In the genomic region with DNA sequence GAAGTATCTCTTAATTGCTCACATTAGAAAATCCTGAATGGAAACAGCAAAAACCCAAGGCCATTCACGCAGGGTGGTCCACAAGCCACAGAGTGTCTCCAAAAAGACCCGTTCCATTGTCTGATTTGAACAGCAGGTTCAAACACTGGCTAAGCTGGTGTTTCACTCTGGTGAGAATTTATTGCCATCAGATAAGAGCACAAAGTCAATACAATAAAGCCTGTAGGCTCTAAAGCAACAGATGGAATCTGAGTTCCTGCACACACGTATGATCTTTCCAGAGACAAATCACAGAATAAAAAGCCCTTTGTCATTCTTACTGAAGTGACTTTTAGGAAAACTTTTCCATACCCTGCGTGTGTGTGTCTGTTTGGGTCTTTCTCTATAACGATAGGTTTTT, we compare ENCODE assay signal across 21 cellular contexts. TPM values are rescaled to one million over a fixed set of nuclear protein-coding genes. Genes with fewer than 3 reads are reported as not detected.
"Had no signal": no experiment of that assay in that cellular context is flagged by ENCODE, and none has a peak within 500 bp of the region (broad histone marks: within the 10 kb centered on the region; RNA-seq: fewer than 3 reads in every experiment).

No MANE protein-coding gene starts in this region.

- H3K27ac ChIP-seq: right atrium auricular region, tibial artery, vagina had no signal

- H3K4me3 ChIP-seq: right atrium auricular region, tibial artery, vagina had no signal

- H3K9me3 ChIP-seq: right atrium auricular region, tibial artery, vagina had no signal

- DNase-seq: activated CD4-positive, alpha-beta T cell treated with anti-CD3 and anti-CD28 coated beads for 36 hours; activated CD8-positive, alpha-beta memory T cell treated with anti-CD3 and anti-CD28 coated beads, Interleukin-2, amount 50 U/mL, for 48 hours; activated CD8-positive, alpha-beta T cell treated with anti-CD3 and anti-CD28 coated beads, Interleukin-2, amount 10 ng/mL, durations not matched to agents 7 days and 5 days; activated T-cell treated with anti-CD3 and anti-CD28 coated beads, Interleukin-2, amount 50 U/mL, for 72 hours; anterior cingulate cortex; effector memory CD4-positive, alpha-beta T cell; mammary epithelial cell; naive thymus-derived CD4-positive, alpha-beta T cell; nucleus accumbens; stimulated activated CD4-positive, alpha-beta T cell treated with anti-CD3 and anti-CD28 coated beads, Interleukin-15, amount 100 ng/mL, for 24 hours; stimulated activated CD4-positive, alpha-beta T cell treated with anti-CD3 and anti-CD28 coated beads, Interleukin-4, amount 100 ng/mL, for 1 hour; stimulated activated naive CD4-positive, alpha-beta T cell; SW 1271; T-helper 9 cell; tibial artery had no signal

- H3K36me3 ChIP-seq: right atrium auricular region, tibial artery, vagina had no signal

RNA-seq across cellular contexts. Expression of gene SFRP2, which starts 5.1 kb away (rescaled TPM):
- total RNA-seq: activated CD4-positive, alpha-beta T cell treated with anti-CD3 and anti-CD28 coated beads for 36 hours; activated CD8-positive, alpha-beta T cell treated with anti-CD3 and anti-CD28 coated beads, Interleukin-2, amount 10 ng/mL, durations not matched to agents 7 days and 5 days; activated T-cell treated with anti-CD3 and anti-CD28 coated beads, Interleukin-2, amount 50 U/mL, for 72 hours; mammary epithelial cell; mononuclear cell; naive thymus-derived CD4-positive, alpha-beta T cell had no signal
- polyA plus RNA-seq: naive thymus-derived CD4-positive, alpha-beta T cell had no signal

RNA-seq across cellular contexts. Expression of gene RNF175, which starts 34.2 kb away (rescaled TPM):
- total RNA-seq: activated CD8-positive, alpha-beta T cell treated with anti-CD3 and anti-CD28 coated beads, Interleukin-2, amount 10 ng/mL, durations not matched to agents 7 days and 5 days; left lobe of liver; skeletal muscle tissue; subcutaneous adipose tissue had no signal
